In the genomic region with DNA sequence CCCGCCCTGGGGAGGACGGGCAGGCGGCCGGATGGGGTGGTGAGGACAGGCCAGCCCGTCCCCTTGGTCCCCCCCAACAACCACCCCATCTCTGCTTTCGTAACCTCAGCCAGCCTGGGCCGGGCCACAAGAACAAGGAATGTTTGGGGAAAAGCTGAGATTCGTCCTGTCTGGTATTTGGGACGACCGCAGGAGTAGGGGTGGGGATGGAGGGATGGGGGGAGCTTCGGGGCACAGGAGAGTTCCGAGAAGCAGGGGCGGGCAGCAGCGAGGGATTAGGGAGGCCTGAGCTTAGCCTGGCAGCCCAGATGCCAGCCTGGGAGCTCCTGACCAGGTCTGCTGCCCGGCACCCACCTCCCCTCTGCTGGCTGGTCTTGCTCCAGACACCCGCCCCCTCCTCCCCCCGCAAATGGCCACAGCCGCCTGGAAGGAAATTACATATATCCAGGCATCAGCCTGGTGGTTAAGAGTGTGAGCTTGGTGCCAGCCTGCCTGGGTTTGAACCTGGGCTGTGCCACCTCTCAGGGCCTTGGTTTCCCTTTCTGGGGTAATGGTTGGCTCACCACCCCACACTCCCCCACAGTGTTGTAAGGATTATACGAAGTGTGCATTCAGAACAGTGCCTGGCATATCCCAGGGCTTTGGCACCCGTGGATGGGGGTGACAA, we compare ENCODE assay signal across 10 cellular contexts. TPM values are rescaled to one million over a fixed set of nuclear protein-coding genes. Genes with fewer than 3 reads are reported as not detected.
A peak's percentile ranks its signal among the peaks of the same experiment; 100 is the strongest.
DNase-seq lines count a peak whose midpoint lies in the region; ATAC-seq and TF ChIP-seq lines count a peak whose summit lies in the region.
"Had no signal": no experiment of that assay in that cellular context is flagged by ENCODE, and none has a peak within 500 bp of the region (broad histone marks: within the 10 kb centered on the region; RNA-seq: fewer than 3 reads in every experiment).

A gene with protein sequence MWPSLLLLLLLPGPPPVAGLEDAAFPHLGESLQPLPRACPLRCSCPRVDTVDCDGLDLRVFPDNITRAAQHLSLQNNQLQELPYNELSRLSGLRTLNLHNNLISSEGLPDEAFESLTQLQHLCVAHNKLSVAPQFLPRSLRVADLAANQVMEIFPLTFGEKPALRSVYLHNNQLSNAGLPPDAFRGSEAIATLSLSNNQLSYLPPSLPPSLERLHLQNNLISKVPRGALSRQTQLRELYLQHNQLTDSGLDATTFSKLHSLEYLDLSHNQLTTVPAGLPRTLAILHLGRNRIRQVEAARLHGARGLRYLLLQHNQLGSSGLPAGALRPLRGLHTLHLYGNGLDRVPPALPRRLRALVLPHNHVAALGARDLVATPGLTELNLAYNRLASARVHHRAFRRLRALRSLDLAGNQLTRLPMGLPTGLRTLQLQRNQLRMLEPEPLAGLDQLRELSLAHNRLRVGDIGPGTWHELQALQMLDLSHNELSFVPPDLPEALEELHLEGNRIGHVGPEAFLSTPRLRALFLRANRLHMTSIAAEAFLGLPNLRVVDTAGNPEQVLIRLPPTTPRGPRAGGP (minus strand): TSS at position 57 of the 667 bp plus-strand sequence. CDS start 236 bp downstream, outside the sequence.

- H3K36me3 Mint-ChIP-seq in activated CD8-positive, alpha-beta memory T cell treated with anti-CD3 and anti-CD28 coated beads, Interleukin-2, amount 10 ng/mL, durations not matched to agents 7 days and 5 days, result no peaks in the 10 kb centered on the region
- H3K36me3 Mint-ChIP-seq in T-helper 2 cell treated with Interferon-gamma antibody and Interleukin-4, amounts not matched to agents 5 μg/mL and 100 μg/mL, for 36 hours (ENCODE audit: low read depth), result no peaks in the 10 kb centered on the region

- peaks cover 4% of the 10 kb centered on the region for H3K27me3 Mint-ChIP-seq in activated CD8-positive, alpha-beta memory T cell treated with anti-CD3 and anti-CD28 coated beads, Interleukin-2, amount 10 ng/mL, durations not matched to agents 7 days and 5 days
- peaks cover 9% of the 10 kb centered on the region for H3K27me3 Mint-ChIP-seq in T-helper 2 cell treated with Interferon-gamma antibody and Interleukin-4, amounts not matched to agents 5 μg/mL and 100 μg/mL, for 36 hours (ENCODE audit: low read depth)

- TF ChIP-seq CTCF in left ventricle myocardium inferior (IDR thresholded peaks at IDR 0.05; ENCODE audit: borderline replicate concordance), result no peak
- TF ChIP-seq CTCF in smooth muscle cell (IDR thresholded peaks at IDR 0.05; ENCODE audit: borderline replicate concordance, insufficient read depth, poor library complexity, severe bottlenecking), result no peak

- ATAC-seq in HG03460 (IDR thresholded peaks at IDR 0.05; ENCODE audit: unreplicated experiment) (no peak), HG02571 (IDR thresholded peaks at IDR 0.05; ENCODE audit: unreplicated experiment) (no peak)
- no peak for ATAC-seq in activated CD8-positive, alpha-beta memory T cell treated with anti-CD3 and anti-CD28 coated beads, Interleukin-2, amount 10 ng/mL, durations not matched to agents 7 days and 5 days

- H3K4me2 ChIP-seq in smooth muscle cell, result peak within 1 kb of the TSS; percentile 81

- no peaks in the 10 kb centered on the region for H3K79me2 ChIP-seq in smooth muscle cell (ENCODE audit: low read depth)

- H3F3A ChIP-seq in smooth muscle cell (ENCODE audit: low read depth), result no peaks in the 10 kb centered on the region

- H3K4me3 ChIP-seq in left ventricle myocardium inferior (peak within 1 kb of the TSS; percentile 27), smooth muscle cell (peak within 1 kb of the TSS; percentile 40)

- H2AFZ ChIP-seq in smooth muscle cell (ENCODE audit: low read depth), result no peak within 1 kb of the TSS

- H3K27ac ChIP-seq in left ventricle myocardium inferior (replicated peaks) (no peak within 1 kb of the TSS), smooth muscle cell (ENCODE audit: low read depth) (peak within 1 kb of the TSS; percentile 9)

- H3K9me3 Mint-ChIP-seq in activated CD8-positive, alpha-beta memory T cell treated with anti-CD3 and anti-CD28 coated beads, Interleukin-2, amount 10 ng/mL, durations not matched to agents 7 days and 5 days (ENCODE audit: low read depth), result no peaks in the 10 kb centered on the region
- H3K9me3 Mint-ChIP-seq in T-helper 2 cell treated with Interferon-gamma antibody and Interleukin-4, amounts not matched to agents 5 μg/mL and 100 μg/mL, for 36 hours, result no peaks in the 10 kb centered on the region

- H3K4me3 Mint-ChIP-seq in activated CD8-positive, alpha-beta memory T cell treated with anti-CD3 and anti-CD28 coated beads, Interleukin-2, amount 10 ng/mL, durations not matched to agents 7 days and 5 days, result no peak within 1 kb of the TSS
- no peak within 1 kb of the TSS for H3K4me3 Mint-ChIP-seq in T-helper 2 cell treated with Interferon-gamma antibody and Interleukin-4, amounts not matched to agents 5 μg/mL and 100 μg/mL, for 36 hours

- H3K4me1 ChIP-seq in left ventricle myocardium inferior, result peaks cover 7% of the 10 kb centered on the region
- H3K4me1 ChIP-seq in smooth muscle cell (ENCODE audit: low read depth), result peaks cover 8% of the 10 kb centered on the region

- WGBS in smooth muscle cell (ENCODE audit: low lambda C conversion rate), result 43% methylated on average over 12 of the region's 20 CpGs

- H3K36me3 ChIP-seq in left ventricle myocardium inferior (no peaks in the 10 kb centered on the region), smooth muscle cell (ENCODE audit: low read depth) (no peaks in the 10 kb centered on the region)

- H3K27me3 ChIP-seq in left ventricle myocardium inferior (ENCODE audit: low read depth) (peaks cover 28% of the 10 kb centered on the region), smooth muscle cell (ENCODE audit: low read depth) (no peaks in the 10 kb centered on the region)

- CTCF ChIA-PET in activated CD8-positive, alpha-beta memory T cell treated with anti-CD3 and anti-CD28 coated beads, Interleukin-2, amount 10 ng/mL, durations not matched to agents 7 days and 5 days (lab: Charles Lee), result interaction anchor here (1.2 kb wide), 1 partner anchor 35 kb away, joined by 4 read pairs; no protein-coding TSS in a partner anchor

- H3K4me1 Mint-ChIP-seq in activated CD8-positive, alpha-beta memory T cell treated with anti-CD3 and anti-CD28 coated beads, Interleukin-2, amount 10 ng/mL, durations not matched to agents 7 days and 5 days, result peaks cover 6% of the 10 kb centered on the region
- peaks cover 2% of the 10 kb centered on the region for H3K4me1 Mint-ChIP-seq in T-helper 2 cell treated with Interferon-gamma antibody and Interleukin-4, amounts not matched to agents 5 μg/mL and 100 μg/mL, for 36 hours (ENCODE audit: low read depth)

- peak; percentile 96 for DNase-seq in H4 (ENCODE audit: low spot score)
- peak; percentile 93 for DNase-seq in astrocyte of the hippocampus (ENCODE audit: low read depth, low spot score)
- DNase-seq in left ventricle myocardium inferior, result no peak
- peak; percentile 28 for DNase-seq in smooth muscle cell (lab: John Stamatoyannopoulos, UW; ENCODE audit: unreplicated experiment)
- no peak for DNase-seq in activated CD8-positive, alpha-beta memory T cell treated with anti-CD3 and anti-CD28 coated beads, Interleukin-2, amount 10 ng/mL, durations not matched to agents 7 days and 5 days
- no peak for DNase-seq in T-helper 2 cell treated with Interferon-gamma antibody and Interleukin-4, amounts not matched to agents 5 μg/mL and 100 μg/mL, for 36 hours (ENCODE audit: low spot score)
- DNase-seq: activated CD4-positive, alpha-beta T cell treated with anti-CD3 and anti-CD28 coated beads, Interleukin-2, amount 50 U/mL, for 48 hours; NCI-H1092 had no signal

- intact Hi-C loops in left ventricle myocardium inferior (cut with micrococcal nuclease), result no loop called here

- H3K9ac ChIP-seq in smooth muscle cell (ENCODE audit: low read depth), result no peak within 1 kb of the TSS

- no peak within 1 kb of the TSS for H3K27ac Mint-ChIP-seq in activated CD8-positive, alpha-beta memory T cell treated with anti-CD3 and anti-CD28 coated beads, Interleukin-2, amount 10 ng/mL, durations not matched to agents 7 days and 5 days
- no peak within 1 kb of the TSS for H3K27ac Mint-ChIP-seq in T-helper 2 cell treated with Interferon-gamma antibody and Interleukin-4, amounts not matched to agents 5 μg/mL and 100 μg/mL, for 36 hours

- no peaks in the 10 kb centered on the region for H4K20me1 ChIP-seq in smooth muscle cell (ENCODE audit: low read depth)

- H3K9me3 ChIP-seq in left ventricle myocardium inferior (replicated peaks) (no peaks in the 10 kb centered on the region), smooth muscle cell (replicated peaks; ENCODE audit: low read depth) (no peaks in the 10 kb centered on the region)

RNA-seq across cellular contexts. Expression of the gene that starts here (rescaled TPM):
- 2.9 and 4.9 TPM in 2 replicates for total RNA-seq in H4 (2014; rRNA removed; shearing (Covaris generic))
- total RNA-seq in left ventricle myocardium inferior (1.9 TPM), smooth muscle cell (5.2 and 8.9 TPM in 2 replicates)
- 34.3 and 53.9 TPM in 2 replicates for polyA plus RNA-seq in smooth muscle cell
- under 1 TPM; 0.29 to 0.47 TPM for total RNA-seq in activated CD8-positive, alpha-beta memory T cell treated with anti-CD3 and anti-CD28 coated beads, Interleukin-2, amount 10 ng/mL, durations not matched to agents 7 days and 5 days

Comparison
In these comparisons a context has a peak if more than half of its experiments do, and no peak if none do; other contexts are left out.
1. DNase-seq: peak in H4 (single experiment), astrocyte of the hippocampus (single experiment) and smooth muscle cell (single experiment); none in left ventricle myocardium inferior (single experiment), activated CD8-positive, alpha-beta memory T cell treated with anti-CD3 and anti-CD28 coated beads, Interleukin-2, amount 10 ng/mL, durations not matched to agents 7 days and 5 days (single experiment) and T-helper 2 cell treated with Interferon-gamma antibody and Interleukin-4, amounts not matched to agents 5 μg/mL and 100 μg/mL, for 36 hours (single experiment).